Comparison of ENCODE assay signal across 21 cellular contexts in genomic region chr7:152881893-152882292, GRCh38.
DNase-seq lines count a peak whose midpoint lies in the region; ATAC-seq, FAIRE-seq and TF ChIP-seq lines count a peak whose summit lies in the region.
"Had no signal": no experiment of that assay in that cellular context is flagged by ENCODE, and none has a peak within 500 bp of the region (broad histone marks: within the 10 kb centered on the region; RNA-seq: fewer than 3 reads in every experiment).

No MANE protein-coding gene starts in this region.

- H2AFZ ChIP-seq in K562 (ENCODE audit: low read depth, low read length) (no peak overlapping the region), neuronal stem cell (ENCODE audit: low read length) (no peak overlapping the region)
- H2AFZ ChIP-seq: GM23248 had no signal

- H3K27ac ChIP-seq in K562 (ENCODE audit: extremely low read depth, low read depth, low read length) (no peak overlapping the region), neuronal stem cell (replicated peaks; ENCODE audit: low read length) (no peak overlapping the region)
- H3K27ac ChIP-seq: GM23248 had no signal

- intact Hi-C loops in K562 (cut with micrococcal nuclease): no loop called here
- intact Hi-C loops in posterior cingulate gyrus (cut with DNase I): no loop called here

- H3K9ac ChIP-seq in K562 (ENCODE audit: insufficient read depth in 1 of 2, low read depth in 2 of 2, low read length in 2 of 2): no peak overlapping the region
- no peak overlapping the region for H3K9ac ChIP-seq in neuronal stem cell (ENCODE audit: low read depth, low read length, poor library complexity)
- H3K9ac ChIP-seq: GM23248 had no signal

- H3K27me3 ChIP-seq in K562 (ENCODE audit: control insufficient read depth in 2 of 2, insufficient read depth in 2 of 2, low read length in 2 of 2) (peaks cover 14 to 34% of the 10 kb centered on the region in 2 experiments), neuronal stem cell (ENCODE audit: control insufficient read depth in 3 of 3, insufficient read depth in 3 of 3, low read depth in 1 of 3, low read length in 3 of 3) (no peaks in the 10 kb centered on the region)

- DNase-seq in activated CD8-positive, alpha-beta memory T cell treated with anti-CD3 and anti-CD28 coated beads, Interleukin-2, amount 50 U/mL, for 48 hours: peak; percentile 18
- DNase-seq in activated CD8-positive, alpha-beta memory T cell treated with anti-CD3 and anti-CD28 coated beads for 24 hours: no peak
- DNase-seq in K562 (ENCODE audit: extremely low read depth in 1 of 4, low spot score in 3 of 4) (no peak), neuronal stem cell (ENCODE audit: low spot score) (no peak), superior temporal gyrus (ENCODE audit: extremely low spot score) (no peak), HUDEP-2 (lab: John Stamatoyannopoulos, UW; ENCODE audit: unreplicated experiment in 76 of 76) (no peak), posterior cingulate gyrus (no peak)
- DNase-seq: 8988T; ACHN; C1 segment of cervical spinal cord; Calu3; CD4-positive, alpha-beta T cell; DMS 273 treated with DMSO at 0.1 percent for 48 hours; DMS79 treated with DMSO at 0.1 percent for 48 hours; EL; GM23248 had no signal

- no peaks in the 10 kb centered on the region for H3K79me2 ChIP-seq in K562 (ENCODE audit: control insufficient read depth, insufficient read depth, low read length)

- H4K20me1 ChIP-seq in K562 (replicated peaks; ENCODE audit: control insufficient read depth, insufficient read depth, low read length): no peaks in the 10 kb centered on the region; the same call in 1 of the 2 replicates

- no peak for TF ChIP-seq RAD21 in K562 (CRISPR knock-in tag; conservative IDR thresholded peaks at IDR 0.05 in 1 of 2, IDR thresholded peaks at IDR 0.05 in 1 of 2)

- H3K79me1 ChIP-seq in neuronal stem cell (ENCODE audit: low read depth, low read length): no peaks in the 10 kb centered on the region

- no TSS peak for BruUV-seq in K562 (replicated peaks; lab: Mats Ljungman, UMichigan)

- ATAC-seq in K562: peak; percentile 42; the same call in 2 of the 3 replicates
- ATAC-seq: HCT116 had no signal

- CTCF ChIA-PET in K562 (lab: Yijun Ruan, JAX; ENCODE audit: low intra/inter-chr PET ratio): no interaction called here

- no peak overlapping the region for H2BK12ac ChIP-seq in neuronal stem cell (ENCODE audit: low read length)

- POLR2A ChIA-PET in K562 (lab: Yijun Ruan, JAX): no interaction called here

- in situ Hi-C loops in K562 (cut with MboI): no loop called here

- H2BK15ac ChIP-seq in neuronal stem cell (ENCODE audit: low read length): no peak overlapping the region

- H3K18ac ChIP-seq in neuronal stem cell (ENCODE audit: low read length): no peak overlapping the region

- H3K23ac ChIP-seq in neuronal stem cell (ENCODE audit: low read depth, low read length, poor library complexity): no peak overlapping the region

- H4K8ac ChIP-seq in neuronal stem cell (ENCODE audit: low read depth, low read length): no peak overlapping the region

- TF ChIP-seq POLR2A in K562 (conservative IDR thresholded peaks at IDR 0.05): no peak

- H3K36me3 ChIP-seq in K562 (ENCODE audit: control insufficient read depth, insufficient read depth, low read length) (no peaks in the 10 kb centered on the region), neuronal stem cell (replicated peaks in 1 of 2; ENCODE audit: control insufficient read depth in 2 of 2, insufficient read depth in 2 of 2, low read length in 2 of 2) (no peaks in the 10 kb centered on the region)

- no peak overlapping the region for H4K91ac ChIP-seq in neuronal stem cell (ENCODE audit: low read depth, low read length, poor library complexity)

- peak overlapping the region; percentile 61 for H2AK5ac ChIP-seq in neuronal stem cell (ENCODE audit: low read depth, low read length)

- no peak for TF ChIP-seq EP300 in K562 (IDR thresholded peaks at IDR 0.05; ENCODE audit: low read length)

- H3K14ac ChIP-seq in neuronal stem cell (ENCODE audit: low read length): no peak overlapping the region

- no peak overlapping the region for H2BK120ac ChIP-seq in neuronal stem cell (ENCODE audit: low read depth, low read length)

- H3K4ac ChIP-seq in neuronal stem cell (ENCODE audit: low read length): no peak overlapping the region

- no peaks in the 10 kb centered on the region for H3K9me1 ChIP-seq in K562 (ENCODE audit: control insufficient read depth, insufficient read depth, low read length)

- no peak for FAIRE-seq in K562 (lab: Jason Lieb, UNC)
- FAIRE-seq: G401.6, GM12891, H54, HTR-8/SVneo had no signal

- H2BK5ac ChIP-seq in neuronal stem cell (ENCODE audit: low read length): no peak overlapping the region

- TF ChIP-seq CTCF in K562 (IDR thresholded peaks at IDR 0.05 in 2 of 3, conservative IDR thresholded peaks at IDR 0.05 in 1 of 3; ENCODE audit: insufficient read depth in 2 of 3, low read depth in 1 of 3, low read length in 3 of 3): no peak

- H3K4me3 ChIP-seq in K562 (no peak overlapping the region), neuronal stem cell (ENCODE audit: low read length in 2 of 2) (no peak overlapping the region)
- H3K4me3 ChIP-seq: GM23248 had no signal

- H3K9me3 ChIP-seq in K562 (replicated peaks; ENCODE audit: control insufficient read depth, insufficient read depth, low read depth, low read length) (no peaks in the 10 kb centered on the region), neuronal stem cell (replicated peaks in 1 of 2; ENCODE audit: control insufficient read depth in 2 of 2, insufficient read depth in 1 of 2, low read depth in 1 of 2, low read length in 2 of 2) (no peaks in the 10 kb centered on the region)

- H3K4me1 ChIP-seq in K562 (replicated peaks in 1 of 2; ENCODE audit: control insufficient read depth in 2 of 2, insufficient read depth in 2 of 2, low read length in 2 of 2) (peaks cover 0 to 2% of the 10 kb centered on the region in 2 experiments; a peak in 1 of 5 replicates), neuronal stem cell (ENCODE audit: control insufficient read depth in 2 of 2, insufficient read depth in 1 of 2, low read depth in 1 of 2, low read length in 2 of 2) (no peaks in the 10 kb centered on the region)

- 3% methylated on average over 2 of the region's 2 CpGs for WGBS in K562 (ENCODE audit: insufficient coverage, low coverage, missing lambda C conversion rate)
- no CpG with 5 or more reads among the region's 2 CpGs for WGBS in neuronal stem cell (ENCODE audit: extremely low coverage in 2 of 2, insufficient read length in 2 of 2, insufficient replicate concordance in 1 of 2), 2 donors

- H3K4me2 ChIP-seq in K562 (ENCODE audit: insufficient read depth, low read length) (no peak overlapping the region), neuronal stem cell (ENCODE audit: insufficient read depth, low read length, poor library complexity, severe bottlenecking) (no peak overlapping the region)

TF ChIP-seq in K562, 482 proteins besides CTCF, POLR2A, EP300 and RAD21:
- TF ChIP-seq EWSR1 (IDR thresholded peaks at IDR 0.05; ENCODE audit: borderline replicate concordance, low read depth, partially characterized antibody) (no peak), HBP1 (CRISPR knock-in tag; IDR thresholded peaks at IDR 0.05) (no peak), NRF1 (conservative IDR thresholded peaks at IDR 0.05 in 1 of 2, IDR thresholded peaks at IDR 0.05 in 1 of 2) (no peak), SMARCA4 (IDR thresholded peaks at IDR 0.05) (no peak), ZNF133 (CRISPR knock-in tag; IDR thresholded peaks at IDR 0.05) (no peak)
- TF ChIP-seq, protein P1, sequence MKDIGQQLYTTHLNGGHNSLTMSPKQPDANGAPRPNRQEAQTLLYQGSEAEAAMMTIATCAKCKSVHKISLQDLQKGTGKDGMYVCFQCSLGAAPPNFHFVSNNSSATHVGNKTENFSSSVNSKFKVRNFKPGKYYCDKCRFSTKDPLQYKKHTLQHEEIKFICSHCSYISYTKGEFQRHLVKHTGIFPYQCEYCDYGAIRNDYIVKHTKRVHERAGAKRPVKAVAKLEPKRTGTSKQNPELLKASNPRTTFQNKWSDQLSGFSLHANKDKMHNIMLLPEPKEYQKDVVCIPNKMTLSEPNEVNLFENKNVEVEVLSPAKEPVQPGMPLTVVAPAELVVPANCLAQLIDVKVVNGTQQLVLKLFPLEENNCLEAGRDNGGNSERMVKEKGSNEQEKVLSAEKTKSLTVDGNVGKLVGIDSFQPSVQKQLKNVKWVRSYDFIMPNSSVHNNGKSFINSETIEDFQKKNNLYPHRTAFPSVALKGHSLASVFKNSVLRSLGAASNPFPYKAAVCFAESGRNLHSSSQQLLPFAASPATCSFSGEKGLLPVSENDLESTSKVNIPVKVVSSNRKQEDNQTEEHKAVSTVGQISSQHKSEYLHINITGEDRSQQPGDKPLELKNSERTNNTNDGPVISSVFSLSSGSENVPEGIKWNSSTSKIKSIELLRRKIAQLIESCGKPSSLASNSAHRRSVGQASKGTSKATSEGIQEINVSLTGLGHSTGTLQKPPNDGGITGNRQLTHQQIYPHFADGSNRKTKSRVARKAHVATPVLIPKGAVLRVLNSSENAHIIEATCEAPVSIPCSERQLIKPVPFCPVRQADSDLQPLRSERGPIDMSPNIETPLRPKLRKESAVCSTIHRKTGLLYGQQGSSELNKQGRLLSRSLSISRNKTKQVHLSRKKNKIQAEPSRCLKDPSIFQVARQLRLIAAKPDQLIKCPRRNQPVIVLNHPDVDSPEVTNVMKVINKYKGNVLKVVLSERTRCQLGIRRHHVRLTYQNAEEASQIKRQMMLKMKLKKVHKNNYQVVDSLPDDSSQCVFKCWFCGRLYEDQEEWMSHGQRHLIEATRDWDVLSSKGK (CRISPR knock-in tag; IDR thresholded peaks at IDR 0.05): no peak
